In genomic region chr9:71637926-71638325, GRCh38 we compare ENCODE assay signal across 22 cellular contexts.
DNase-seq lines count a peak whose midpoint lies in the region; ATAC-seq and TF ChIP-seq lines count a peak whose summit lies in the region.
"Had no signal": no experiment of that assay in that cellular context is flagged by ENCODE, and none has a peak within 500 bp of the region (broad histone marks: within the 10 kb centered on the region; RNA-seq: fewer than 3 reads in every experiment).

No MANE protein-coding gene starts in this region.

- H3K9me3 ChIP-seq in heart right ventricle, result no peaks in the 10 kb centered on the region
- H3K9me3 ChIP-seq in gastroesophageal sphincter, result no peaks in the 10 kb centered on the region
- no peaks in the 10 kb centered on the region for H3K9me3 ChIP-seq in muscle layer of duodenum (ENCODE audit: control insufficient read depth in 1 of 2, low read length in 2 of 2)
- H3K9me3 ChIP-seq in prostate gland, result no peaks in the 10 kb centered on the region
- no peaks in the 10 kb centered on the region for H3K9me3 ChIP-seq in sigmoid colon
- H3K9me3 ChIP-seq: body of pancreas, colonic mucosa, stomach had no signal

- intact Hi-C loops in heart right ventricle (cut with DNase I) (loop anchor here in 2 of 10 donors (5.0 to 10.0 kb wide), 2 partner anchors 34 to 47 kb away; no protein-coding TSS in a partner anchor), Right ventricle myocardium inferior (cut with DNase I) (no loop called here), prostate gland (cut with DNase I) (no loop called here), sigmoid colon (cut with DNase I) (no loop called here)

- H3K36me3 ChIP-seq in heart right ventricle (no peaks in the 10 kb centered on the region), gastroesophageal sphincter (no peaks in the 10 kb centered on the region), muscle layer of duodenum (ENCODE audit: control insufficient read depth in 1 of 2, insufficient read depth in 2 of 2, low read length in 2 of 2) (no peaks in the 10 kb centered on the region), prostate gland (no peaks in the 10 kb centered on the region), sigmoid colon (no peaks in the 10 kb centered on the region)
- H3K36me3 ChIP-seq: colonic mucosa, stomach had no signal

- H3K4me3 ChIP-seq in heart right ventricle (peak overlapping the region in 1 of 10 donors; percentile 15), gastroesophageal sphincter (no peak overlapping the region), muscle layer of duodenum (ENCODE audit: low read depth in 1 of 2, low read length in 2 of 2) (no peak overlapping the region), prostate gland (no peak overlapping the region), sigmoid colon (no peak overlapping the region)
- H3K4me3 ChIP-seq: body of pancreas, colonic mucosa, GM23338, stomach had no signal

- peak in 3 of 8 donors; percentile 36 to 66 (median 42) for ATAC-seq in heart right ventricle
- no peak for ATAC-seq in Right ventricle myocardium inferior
- no peak for ATAC-seq in gastroesophageal sphincter
- ATAC-seq: GM23338 had no signal

- no peak for TF ChIP-seq CTCF in heart right ventricle (IDR thresholded peaks at IDR 0.05)
- TF ChIP-seq CTCF in gastroesophageal sphincter (IDR thresholded peaks at IDR 0.05), result no peak
- TF ChIP-seq CTCF in prostate gland (IDR thresholded peaks at IDR 0.05), result no peak
- no peak for TF ChIP-seq CTCF in sigmoid colon (IDR thresholded peaks at IDR 0.05)

- peaks cover 0 to 47% (median 17%) of the 10 kb centered on the region in 9 donors for H3K4me1 ChIP-seq in heart right ventricle
- no peaks in the 10 kb centered on the region for H3K4me1 ChIP-seq in gastroesophageal sphincter
- no peaks in the 10 kb centered on the region for H3K4me1 ChIP-seq in muscle layer of duodenum (ENCODE audit: control insufficient read depth in 1 of 2, insufficient read depth in 2 of 2, low read length in 2 of 2)
- no peaks in the 10 kb centered on the region for H3K4me1 ChIP-seq in prostate gland (replicated peaks)
- no peaks in the 10 kb centered on the region for H3K4me1 ChIP-seq in sigmoid colon
- H3K4me1 ChIP-seq: body of pancreas, colonic mucosa had no signal

- 48 to 49% methylated on average over 5 of the region's 5 CpGs for WGBS in heart right ventricle, 2 donors
- WGBS in gastroesophageal sphincter (ENCODE audit: low coverage in 1 of 2), 2 donors, result 45 to 57% methylated on average over 5 of the region's 5 CpGs
- 65% methylated on average over 5 of the region's 5 CpGs for WGBS in prostate gland
- 71 to 72% methylated on average over 5 of the region's 5 CpGs for WGBS in sigmoid colon, 2 donors

- H3K27me3 ChIP-seq in heart right ventricle, result no peaks in the 10 kb centered on the region
- no peaks in the 10 kb centered on the region for H3K27me3 ChIP-seq in gastroesophageal sphincter
- no peaks in the 10 kb centered on the region for H3K27me3 ChIP-seq in muscle layer of duodenum (ENCODE audit: low read depth, low read length)
- no peaks in the 10 kb centered on the region for H3K27me3 ChIP-seq in prostate gland (replicated peaks; ENCODE audit: insufficient read depth)
- no peaks in the 10 kb centered on the region for H3K27me3 ChIP-seq in sigmoid colon
- H3K27me3 ChIP-seq: body of pancreas, colonic mucosa, stomach had no signal

- TF ChIP-seq POLR2A in gastroesophageal sphincter (IDR thresholded peaks at IDR 0.05), result no peak
- TF ChIP-seq POLR2A in prostate gland (IDR thresholded peaks at IDR 0.05), result no peak
- TF ChIP-seq POLR2A in sigmoid colon (IDR thresholded peaks at IDR 0.05), result no peak

- no peak for DNase-seq in heart right ventricle
- no peak for DNase-seq in Right ventricle myocardium inferior (ENCODE audit: missing footprints)
- DNase-seq in prostate gland (ENCODE audit: low spot score), result no peak
- no peak for DNase-seq in sigmoid colon
- no peak for DNase-seq in NOMO-1 treated with dmso at 0.1 percent for 144 hours (lab: John Stamatoyannopoulos, UW; ENCODE audit: unreplicated experiment)
- no peak for DNase-seq in HT-29 (ENCODE audit: low spot score)
- DNase-seq: ACHN; activated naive CD8-positive, alpha-beta T cell treated with anti-CD3 and anti-CD28 coated beads for 36 hours; colonic mucosa; foreskin fibroblast; GF-D8; kidney glomerular epithelial cell; NCI-H1092; NCI-H526; occipital lobe; SHP77 treated with DMSO at 0.1 percent for 48 hours; stomach had no signal

- no peak for TF ChIP-seq EP300 in gastroesophageal sphincter (IDR thresholded peaks at IDR 0.05)
- TF ChIP-seq EP300 in sigmoid colon (IDR thresholded peaks at IDR 0.05), result no peak

- H3K27ac ChIP-seq in heart right ventricle, result peak overlapping the region; percentile 5 to 82 (median 66)
- peak overlapping the region in 3 of 4 donors; percentile 4 to 51 (median 25) for H3K27ac ChIP-seq in gastroesophageal sphincter
- H3K27ac ChIP-seq in muscle layer of duodenum (ENCODE audit: low read length), result peak overlapping the region; percentile 46
- no peak overlapping the region for H3K27ac ChIP-seq in prostate gland
- H3K27ac ChIP-seq in sigmoid colon, result peak overlapping the region in 2 of 4 donors; percentile 10 to 43
- H3K27ac ChIP-seq: KMS-11 had no signal

Comparison
In these comparisons a context has a peak if more than half of its experiments do, and no peak if none do; other contexts are left out.
1. H3K27ac ChIP-seq: peak in heart right ventricle (10 of 10), gastroesophageal sphincter (3 of 4) and muscle layer of duodenum (single experiment); none in prostate gland (0 of 2).